ENCODE assay signal across 14 cellular contexts in the genomic region with DNA sequence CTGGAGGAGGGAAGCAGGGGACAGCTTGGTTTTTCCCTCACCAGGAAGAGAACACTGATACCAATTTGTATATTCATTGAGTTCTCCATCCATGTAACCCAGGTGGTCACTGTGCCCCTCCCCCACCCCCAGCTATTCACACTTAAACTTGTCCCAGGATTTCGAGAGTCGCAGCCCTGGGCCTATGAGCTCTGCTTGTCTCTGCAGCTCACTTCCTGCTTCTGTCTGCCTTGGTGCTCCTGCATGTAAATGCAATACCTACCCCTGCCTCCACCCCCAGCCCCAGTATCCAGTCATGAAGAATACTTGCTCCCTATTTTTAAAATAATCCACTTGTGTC.
"Had no signal": no experiment of that assay in that cellular context is flagged by ENCODE, and none has a peak within 500 bp of the region (broad histone marks: within the 10 kb centered on the region; RNA-seq: fewer than 3 reads in every experiment).

No MANE protein-coding gene starts in this region.

- H2AFZ ChIP-seq: parathyroid adenoma had no signal

- DNase-seq: activated CD4-positive, alpha-beta T cell treated with anti-CD3 and anti-CD28 coated beads, Interleukin-2, amount 50 U/mL, for 4 hours; activated CD4-positive, CD25-positive, alpha-beta regulatory T cell treated with anti-CD3 and anti-CD28 coated beads, Interleukin-2, amount 50 U/mL, for 72 hours; activated naive CD4-positive, alpha-beta T cell treated with anti-CD3 and anti-CD28 coated beads, Interleukin-2, amount 50 U/mL, for 16 hours; activated T-cell treated with anti-CD3 and anti-CD28 coated beads, Interleukin-2, amount 50 U/mL, for 1 hour; adrenal gland; cortex of kidney; effector memory CD8-positive, alpha-beta T cell; hippocampal formation; left ventricle myocardium superior; stimulated activated CD4-positive, alpha-beta T cell treated with anti-CD3 and anti-CD28 coated beads, Interleukin-15, amount 100 ng/mL, for 24 hours; stimulated activated CD4-positive, alpha-beta T cell treated with anti-CD3 and anti-CD28 coated beads, Interleukin-4, amount 100 ng/mL, for 24 hours; T-helper 17 cell had no signal

- H3K4me1 ChIP-seq: parathyroid adenoma had no signal

- H3K9me3 ChIP-seq: adrenal gland had no signal

- H3K9ac ChIP-seq: parathyroid adenoma had no signal

- H3K79me2 ChIP-seq: parathyroid adenoma had no signal

- ATAC-seq: effector memory CD8-positive, alpha-beta T cell; left ventricle myocardium superior; T-helper 17 cell had no signal

- H3K4me3 ChIP-seq: adrenal gland had no signal

- H3K27me3 ChIP-seq: adrenal gland had no signal

- H3K36me3 ChIP-seq: adrenal gland had no signal

- FAIRE-seq: kidney had no signal

- H3K27ac ChIP-seq: adrenal gland, parathyroid adenoma had no signal
